Comparison of ENCODE assay signal across 8 cellular contexts in genomic region chr9:105993921-105994715, GRCh38.
"Had no signal": no experiment of that assay in that cellular context is flagged by ENCODE, and none has a peak within 500 bp of the region (broad histone marks: within the 10 kb centered on the region; RNA-seq: fewer than 3 reads in every experiment).

No MANE protein-coding gene starts in this region.

- DNase-seq: activated CD4-positive, alpha-beta memory T cell treated with anti-CD3 and anti-CD28 coated beads for 36 hours; activated CD8-positive, alpha-beta memory T cell treated with anti-CD3 and anti-CD28 coated beads, Interleukin-2, amount 10 ng/mL, durations not matched to agents 7 days and 5 days; activated naive CD4-positive, alpha-beta T cell treated with anti-CD3 and anti-CD28 coated beads, Interleukin-2, amount 10 ng/mL, durations not matched to agents 7 days and 5 days; activated T-cell treated with anti-CD3 and anti-CD28 coated beads, Interleukin-2, amount 50 U/mL, for 1 hour; stimulated activated CD4-positive, alpha-beta T cell treated with anti-CD3 and anti-CD28 coated beads, Interleukin-1b, Interleukin-23, amount 100 ng/mL, for 48 hours; stimulated activated naive CD8-positive, alpha-beta T cell treated with anti-CD3 and anti-CD28 coated beads, Interleukin-15, amount 100 ng/mL, for 72 hours had no signal

- H3K27me3 ChIP-seq: neutrophil had no signal

- ATAC-seq: activated CD8-positive, alpha-beta memory T cell treated with anti-CD3 and anti-CD28 coated beads, Interleukin-2, amount 10 ng/mL, durations not matched to agents 7 days and 5 days had no signal

- H3K27ac ChIP-seq: neutrophil, parathyroid adenoma had no signal
